In the genomic region with DNA sequence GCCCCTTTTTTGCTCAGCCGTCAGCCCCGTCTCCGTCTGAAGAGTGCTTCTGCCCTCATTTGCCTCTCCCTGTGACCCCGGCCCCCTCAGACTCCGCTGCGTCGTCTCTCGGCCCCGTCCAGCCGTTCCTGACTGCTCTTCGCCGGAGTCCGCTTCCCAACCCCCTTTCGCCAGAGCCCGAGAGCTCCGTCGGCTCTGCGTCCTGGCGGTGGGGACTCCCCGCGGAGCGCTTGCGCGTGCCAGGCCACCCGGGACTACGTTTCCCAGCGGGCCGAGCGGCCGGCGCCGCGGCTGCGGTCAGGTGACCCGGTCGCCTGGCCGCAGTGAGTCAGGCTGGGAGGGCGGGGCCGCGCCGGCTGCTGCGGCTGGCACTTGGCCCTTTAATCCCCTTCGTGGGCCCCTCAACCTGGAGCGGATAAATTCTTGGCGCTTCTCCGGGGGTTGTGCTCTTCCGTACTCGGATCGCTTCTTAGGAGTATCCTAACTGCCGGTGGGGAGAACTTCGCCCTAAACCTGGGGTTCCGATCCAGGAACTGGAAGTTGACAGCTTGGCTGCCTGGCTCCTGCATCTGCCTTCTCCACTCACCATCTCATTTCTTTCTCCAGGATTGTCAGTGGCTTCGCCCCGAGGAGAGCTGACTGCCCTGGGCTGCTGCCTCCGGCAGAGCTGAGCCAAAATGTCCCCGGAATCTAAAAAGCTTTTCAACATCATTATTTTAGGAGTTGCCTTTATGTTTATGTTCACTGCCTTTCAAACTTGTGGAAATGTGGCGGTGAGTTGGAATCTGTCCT, we compare ENCODE assay signal across 1 cellular context.
TF ChIP-seq lines count a peak whose summit lies in the region.

A gene (plus strand): TSS at position 444 of the 792 bp plus-strand sequence. CDS start 234 bp downstream, at position 678.

TF ChIP-seq in HepG2, 621 proteins besides CTCF, POLR2A, EP300 and RAD21 (continued from another document and continues in another):
- TF ChIP-seq, protein P1, sequence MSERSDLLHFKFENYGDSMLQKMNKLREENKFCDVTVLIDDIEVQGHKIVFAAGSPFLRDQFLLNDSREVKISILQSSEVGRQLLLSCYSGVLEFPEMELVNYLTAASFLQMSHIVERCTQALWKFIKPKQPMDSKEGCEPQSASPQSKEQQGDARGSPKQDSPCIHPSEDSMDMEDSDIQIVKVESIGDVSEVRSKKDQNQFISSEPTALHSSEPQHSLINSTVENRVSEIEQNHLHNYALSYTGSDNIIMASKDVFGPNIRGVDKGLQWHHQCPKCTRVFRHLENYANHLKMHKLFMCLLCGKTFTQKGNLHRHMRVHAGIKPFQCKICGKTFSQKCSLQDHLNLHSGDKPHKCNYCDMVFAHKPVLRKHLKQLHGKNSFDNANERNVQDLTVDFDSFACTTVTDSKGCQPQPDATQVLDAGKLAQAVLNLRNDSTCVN (CRISPR knock-in tag; IDR thresholded peaks at IDR 0.05; ENCODE audit: borderline replicate concordance): no peak
- TF ChIP-seq HDAC1 (CRISPR knock-in tag; IDR thresholded peaks at IDR 0.05): peak; percentile 94
- peak; percentile 11; the same call in 1 of the 2 replicates for TF ChIP-seq ZNF788 (CRISPR knock-in tag; IDR thresholded peaks at IDR 0.05; ENCODE audit: borderline replicate concordance)
- TF ChIP-seq HMG20A (CRISPR knock-in tag; IDR thresholded peaks at IDR 0.05; ENCODE audit: borderline replicate concordance): no peak; the same call in 1 of the 2 replicates
- TF ChIP-seq, protein P2, sequence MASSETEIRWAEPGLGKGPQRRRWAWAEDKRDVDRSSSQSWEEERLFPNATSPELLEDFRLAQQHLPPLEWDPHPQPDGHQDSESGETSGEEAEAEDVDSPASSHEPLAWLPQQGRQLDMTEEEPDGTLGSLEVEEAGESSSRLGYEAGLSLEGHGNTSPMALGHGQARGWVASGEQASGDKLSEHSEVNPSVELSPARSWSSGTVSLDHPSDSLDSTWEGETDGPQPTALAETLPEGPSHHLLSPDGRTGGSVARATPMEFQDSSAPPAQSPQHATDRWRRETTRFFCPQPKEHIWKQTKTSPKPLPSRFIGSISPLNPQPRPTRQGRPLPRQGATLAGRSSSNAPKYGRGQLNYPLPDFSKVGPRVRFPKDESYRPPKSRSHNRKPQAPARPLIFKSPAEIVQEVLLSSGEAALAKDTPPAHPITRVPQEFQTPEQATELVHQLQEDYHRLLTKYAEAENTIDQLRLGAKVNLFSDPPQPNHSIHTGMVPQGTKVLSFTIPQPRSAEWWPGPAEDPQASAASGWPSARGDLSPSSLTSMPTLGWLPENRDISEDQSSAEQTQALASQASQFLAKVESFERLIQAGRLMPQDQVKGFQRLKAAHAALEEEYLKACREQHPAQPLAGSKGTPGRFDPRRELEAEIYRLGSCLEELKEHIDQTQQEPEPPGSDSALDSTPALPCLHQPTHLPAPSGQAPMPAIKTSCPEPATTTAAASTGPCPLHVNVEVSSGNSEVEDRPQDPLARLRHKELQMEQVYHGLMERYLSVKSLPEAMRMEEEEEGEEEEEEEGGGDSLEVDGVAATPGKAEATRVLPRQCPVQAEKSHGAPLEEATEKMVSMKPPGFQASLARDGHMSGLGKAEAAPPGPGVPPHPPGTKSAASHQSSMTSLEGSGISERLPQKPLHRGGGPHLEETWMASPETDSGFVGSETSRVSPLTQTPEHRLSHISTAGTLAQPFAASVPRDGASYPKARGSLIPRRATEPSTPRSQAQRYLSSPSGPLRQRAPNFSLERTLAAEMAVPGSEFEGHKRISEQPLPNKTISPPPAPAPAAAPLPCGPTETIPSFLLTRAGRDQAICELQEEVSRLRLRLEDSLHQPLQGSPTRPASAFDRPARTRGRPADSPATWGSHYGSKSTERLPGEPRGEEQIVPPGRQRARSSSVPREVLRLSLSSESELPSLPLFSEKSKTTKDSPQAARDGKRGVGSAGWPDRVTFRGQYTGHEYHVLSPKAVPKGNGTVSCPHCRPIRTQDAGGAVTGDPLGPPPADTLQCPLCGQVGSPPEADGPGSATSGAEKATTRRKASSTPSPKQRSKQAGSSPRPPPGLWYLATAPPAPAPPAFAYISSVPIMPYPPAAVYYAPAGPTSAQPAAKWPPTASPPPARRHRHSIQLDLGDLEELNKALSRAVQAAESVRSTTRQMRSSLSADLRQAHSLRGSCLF (CRISPR knock-in tag; IDR thresholded peaks at IDR 0.05; ENCODE audit: borderline replicate concordance): no peak
- 0 out of 2 replicates have a peak, but pooled peaks have one; percentile 8 for TF ChIP-seq ZNF878 (CRISPR knock-in tag; IDR thresholded peaks at IDR 0.05)
- no peak for TF ChIP-seq DNMT3B (CRISPR knock-in tag; conservative IDR thresholded peaks at IDR 0.05)
- TF ChIP-seq, protein P3, sequence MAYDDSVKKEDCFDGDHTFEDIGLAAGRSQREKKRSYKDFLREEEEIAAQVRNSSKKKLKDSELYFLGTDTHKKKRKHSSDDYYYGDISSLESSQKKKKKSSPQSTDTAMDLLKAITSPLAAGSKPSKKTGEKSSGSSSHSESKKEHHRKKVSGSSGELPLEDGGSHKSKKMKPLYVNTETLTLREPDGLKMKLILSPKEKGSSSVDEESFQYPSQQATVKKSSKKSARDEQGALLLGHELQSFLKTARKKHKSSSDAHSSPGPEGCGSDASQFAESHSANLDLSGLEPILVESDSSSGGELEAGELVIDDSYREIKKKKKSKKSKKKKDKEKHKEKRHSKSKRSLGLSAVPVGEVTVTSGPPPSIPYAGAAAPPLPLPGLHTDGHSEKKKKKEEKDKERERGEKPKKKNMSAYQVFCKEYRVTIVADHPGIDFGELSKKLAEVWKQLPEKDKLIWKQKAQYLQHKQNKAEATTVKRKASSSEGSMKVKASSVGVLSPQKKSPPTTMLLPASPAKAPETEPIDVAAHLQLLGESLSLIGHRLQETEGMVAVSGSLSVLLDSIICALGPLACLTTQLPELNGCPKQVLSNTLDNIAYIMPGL (CRISPR knock-in tag; IDR thresholded peaks at IDR 0.05; ENCODE audit: borderline replicate concordance in 1 of 2, low read depth in 1 of 2): peak; percentile 25 to 39; a peak in 1 of 4 replicates
- TF ChIP-seq ZBTB20 (CRISPR knock-in tag; IDR thresholded peaks at IDR 0.05; ENCODE audit: borderline replicate concordance, low read depth): peak; percentile 35; the same call in 1 of the 2 replicates
- TF ChIP-seq CHD4 (IDR thresholded peaks at IDR 0.05; ENCODE audit: borderline replicate concordance, low read length): 0 out of 2 replicates have a peak, but pooled peaks have one; percentile 46
- TF ChIP-seq CBFB (CRISPR knock-in tag; IDR thresholded peaks at IDR 0.05): peak; percentile 45; the same call in 1 of the 2 replicates
- 0 out of 2 replicates have a peak, but pooled peaks have one; percentile 19 for TF ChIP-seq U2AF2 (IDR thresholded peaks at IDR 0.05; ENCODE audit: low read depth, low read length)
- peak; percentile 46; the same call in 1 of the 2 replicates for TF ChIP-seq GATAD2A (CRISPR knock-in tag; IDR thresholded peaks at IDR 0.05)
- no peak; the same call in 1 of the 2 replicates for TF ChIP-seq HOXA9 (CRISPR knock-in tag; IDR thresholded peaks at IDR 0.05; ENCODE audit: borderline replicate concordance)
- no peak for TF ChIP-seq MTF2 (CRISPR knock-in tag; IDR thresholded peaks at IDR 0.05; ENCODE audit: borderline replicate concordance)
- no peak for TF ChIP-seq FOXJ3 (CRISPR knock-in tag; IDR thresholded peaks at IDR 0.05; ENCODE audit: borderline replicate concordance)
- TF ChIP-seq RARG (CRISPR knock-in tag; IDR thresholded peaks at IDR 0.05; ENCODE audit: low read depth): 0 out of 2 replicates have a peak, but pooled peaks have one; percentile 44
- TF ChIP-seq IRX3 (CRISPR knock-in tag; IDR thresholded peaks at IDR 0.05; ENCODE audit: borderline replicate concordance, low read depth): no peak
- TF ChIP-seq CHCHD3 (CRISPR knock-in tag; IDR thresholded peaks at IDR 0.05): no peak
- TF ChIP-seq RBM39 (IDR thresholded peaks at IDR 0.05; ENCODE audit: low read depth, low read length, poor library complexity, severe bottlenecking): no peak
- TF ChIP-seq, protein P4, sequence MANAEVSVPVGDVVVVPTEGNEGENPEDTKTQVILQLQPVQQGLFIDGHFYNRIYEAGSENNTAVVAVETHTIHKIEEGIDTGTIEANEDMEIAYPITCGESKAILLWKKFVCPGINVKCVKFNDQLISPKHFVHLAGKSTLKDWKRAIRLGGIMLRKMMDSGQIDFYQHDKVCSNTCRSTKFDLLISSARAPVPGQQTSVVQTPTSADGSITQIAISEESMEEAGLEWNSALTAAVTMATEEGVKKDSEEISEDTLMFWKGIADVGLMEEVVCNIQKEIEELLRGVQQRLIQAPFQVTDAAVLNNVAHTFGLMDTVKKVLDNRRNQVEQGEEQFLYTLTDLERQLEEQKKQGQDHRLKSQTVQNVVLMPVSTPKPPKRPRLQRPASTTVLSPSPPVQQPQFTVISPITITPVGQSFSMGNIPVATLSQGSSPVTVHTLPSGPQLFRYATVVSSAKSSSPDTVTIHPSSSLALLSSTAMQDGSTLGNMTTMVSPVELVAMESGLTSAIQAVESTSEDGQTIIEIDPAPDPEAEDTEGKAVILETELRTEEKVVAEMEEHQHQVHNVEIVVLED (CRISPR knock-in tag; IDR thresholded peaks at IDR 0.05; ENCODE audit: borderline replicate concordance): peak; percentile 92; the same call in 1 of the 2 replicates
- TF ChIP-seq ZBTB7A (CRISPR knock-in tag; IDR thresholded peaks at IDR 0.05): no peak
- TF ChIP-seq ZNF577 (CRISPR knock-in tag; IDR thresholded peaks at IDR 0.05; ENCODE audit: borderline replicate concordance, low read depth): 0 out of 2 replicates have a peak, but pooled peaks have one; percentile 31
- no peak for TF ChIP-seq NAIF1 (CRISPR knock-in tag; IDR thresholded peaks at IDR 0.05; ENCODE audit: borderline replicate concordance)
- peak; percentile 84 for TF ChIP-seq ZNF124 (CRISPR knock-in tag; IDR thresholded peaks at IDR 0.05)
- TF ChIP-seq CCAR2 (optimal IDR thresholded peaks at IDR 0.05; ENCODE audit: low read depth, low read length): no peak
- no peak for TF ChIP-seq PRPF4 (IDR thresholded peaks at IDR 0.05; ENCODE audit: low read depth, low read length, poor library complexity, severe bottlenecking)
- TF ChIP-seq, protein P5, sequence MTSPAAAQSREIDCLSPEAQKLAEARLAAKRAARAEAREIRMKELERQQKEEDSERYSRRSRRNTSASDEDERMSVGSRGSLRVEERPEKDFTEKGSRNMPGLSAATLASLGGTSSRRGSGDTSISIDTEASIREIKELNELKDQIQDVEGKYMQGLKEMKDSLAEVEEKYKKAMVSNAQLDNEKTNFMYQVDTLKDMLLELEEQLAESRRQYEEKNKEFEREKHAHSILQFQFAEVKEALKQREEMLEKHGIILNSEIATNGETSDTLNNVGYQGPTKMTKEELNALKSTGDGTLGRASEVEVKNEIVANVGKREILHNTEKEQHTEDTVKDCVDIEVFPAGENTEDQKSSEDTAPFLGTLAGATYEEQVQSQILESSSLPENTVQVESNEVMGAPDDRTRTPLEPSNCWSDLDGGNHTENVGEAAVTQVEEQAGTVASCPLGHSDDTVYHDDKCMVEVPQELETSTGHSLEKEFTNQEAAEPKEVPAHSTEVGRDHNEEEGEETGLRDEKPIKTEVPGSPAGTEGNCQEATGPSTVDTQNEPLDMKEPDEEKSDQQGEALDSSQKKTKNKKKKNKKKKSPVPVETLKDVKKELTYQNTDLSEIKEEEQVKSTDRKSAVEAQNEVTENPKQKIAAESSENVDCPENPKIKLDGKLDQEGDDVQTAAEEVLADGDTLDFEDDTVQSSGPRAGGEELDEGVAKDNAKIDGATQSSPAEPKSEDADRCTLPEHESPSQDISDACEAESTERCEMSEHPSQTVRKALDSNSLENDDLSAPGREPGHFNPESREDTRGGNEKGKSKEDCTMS (CRISPR knock-in tag; conservative IDR thresholded peaks at IDR 0.05): no peak
- peak; percentile 8; the same call in 1 of the 2 replicates for TF ChIP-seq ELF4 (CRISPR knock-in tag; IDR thresholded peaks at IDR 0.05; ENCODE audit: borderline replicate concordance)
- no peak; the same call in none of the 2 replicates for TF ChIP-seq KLF12 (CRISPR knock-in tag; IDR thresholded peaks at IDR 0.05; ENCODE audit: borderline replicate concordance)
- TF ChIP-seq, protein P6, sequence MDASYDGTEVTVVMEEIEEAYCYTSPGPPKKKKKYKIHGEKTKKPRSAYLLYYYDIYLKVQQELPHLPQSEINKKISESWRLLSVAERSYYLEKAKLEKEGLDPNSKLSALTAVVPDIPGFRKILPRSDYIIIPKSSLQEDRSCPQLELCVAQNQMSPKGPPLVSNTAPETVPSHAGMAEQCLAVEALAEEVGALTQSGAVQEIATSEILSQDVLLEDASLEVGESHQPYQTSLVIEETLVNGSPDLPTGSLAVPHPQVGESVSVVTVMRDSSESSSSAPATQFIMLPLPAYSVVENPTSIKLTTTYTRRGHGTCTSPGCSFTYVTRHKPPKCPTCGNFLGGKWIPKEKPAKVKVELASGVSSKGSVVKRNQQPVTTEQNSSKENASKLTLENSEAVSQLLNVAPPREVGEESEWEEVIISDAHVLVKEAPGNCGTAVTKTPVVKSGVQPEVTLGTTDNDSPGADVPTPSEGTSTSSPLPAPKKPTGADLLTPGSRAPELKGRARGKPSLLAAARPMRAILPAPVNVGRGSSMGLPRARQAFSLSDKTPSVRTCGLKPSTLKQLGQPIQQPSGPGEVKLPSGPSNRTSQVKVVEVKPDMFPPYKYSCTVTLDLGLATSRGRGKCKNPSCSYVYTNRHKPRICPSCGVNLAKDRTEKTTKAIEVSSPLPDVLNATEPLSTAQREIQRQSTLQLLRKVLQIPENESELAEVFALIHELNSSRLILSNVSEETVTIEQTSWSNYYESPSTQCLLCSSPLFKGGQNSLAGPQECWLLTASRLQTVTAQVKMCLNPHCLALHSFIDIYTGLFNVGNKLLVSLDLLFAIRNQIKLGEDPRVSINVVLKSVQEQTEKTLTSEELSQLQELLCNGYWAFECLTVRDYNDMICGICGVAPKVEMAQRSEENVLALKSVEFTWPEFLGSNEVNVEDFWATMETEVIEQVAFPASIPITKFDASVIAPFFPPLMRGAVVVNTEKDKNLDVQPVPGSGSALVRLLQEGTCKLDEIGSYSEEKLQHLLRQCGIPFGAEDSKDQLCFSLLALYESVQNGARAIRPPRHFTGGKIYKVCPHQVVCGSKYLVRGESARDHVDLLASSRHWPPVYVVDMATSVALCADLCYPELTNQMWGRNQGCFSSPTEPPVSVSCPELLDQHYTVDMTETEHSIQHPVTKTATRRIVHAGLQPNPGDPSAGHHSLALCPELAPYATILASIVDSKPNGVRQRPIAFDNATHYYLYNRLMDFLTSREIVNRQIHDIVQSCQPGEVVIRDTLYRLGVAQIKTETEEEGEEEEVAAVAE (CRISPR knock-in tag; IDR thresholded peaks at IDR 0.05; ENCODE audit: borderline replicate concordance): peak; percentile 70; the same call in 1 of the 2 replicates
- 0 out of 2 replicates have a peak, but pooled peaks have one; percentile 72 for TF ChIP-seq PCBP1 (IDR thresholded peaks at IDR 0.05; ENCODE audit: borderline replicate concordance, low read depth, low read length)
- TF ChIP-seq SRSF1 (optimal IDR thresholded peaks at IDR 0.05; ENCODE audit: low read depth, low read length): peak; percentile 89
- no peak; the same call in 1 of the 2 replicates for TF ChIP-seq TBP (CRISPR knock-in tag; IDR thresholded peaks at IDR 0.05)
- no peak for TF ChIP-seq ZMYM3 (CRISPR knock-in tag; IDR thresholded peaks at IDR 0.05)
- no peak for TF ChIP-seq HNF4G (IDR thresholded peaks at IDR 0.05; ENCODE audit: borderline replicate concordance, low read depth, low read length)
- TF ChIP-seq HNF4G (CRISPR knock-in tag; IDR thresholded peaks at IDR 0.05; ENCODE audit: borderline replicate concordance, low read depth): peak; percentile 65; the same call in 1 of the 2 replicates
- peak; percentile 29; the same call in 1 of the 2 replicates for TF ChIP-seq ZNF83 (CRISPR knock-in tag; IDR thresholded peaks at IDR 0.05; ENCODE audit: borderline replicate concordance)
- peak; percentile 97 for TF ChIP-seq THAP11 (CRISPR knock-in tag; IDR thresholded peaks at IDR 0.05)
- TF ChIP-seq KAT8 (CRISPR knock-in tag; IDR thresholded peaks at IDR 0.05): no peak
- TF ChIP-seq ZNF567 (CRISPR knock-in tag; IDR thresholded peaks at IDR 0.05; ENCODE audit: borderline replicate concordance): peak; percentile 97
- peak; percentile 73 for TF ChIP-seq ZSCAN31 (CRISPR knock-in tag; IDR thresholded peaks at IDR 0.05; ENCODE audit: low read depth)
